In the genomic region with DNA sequence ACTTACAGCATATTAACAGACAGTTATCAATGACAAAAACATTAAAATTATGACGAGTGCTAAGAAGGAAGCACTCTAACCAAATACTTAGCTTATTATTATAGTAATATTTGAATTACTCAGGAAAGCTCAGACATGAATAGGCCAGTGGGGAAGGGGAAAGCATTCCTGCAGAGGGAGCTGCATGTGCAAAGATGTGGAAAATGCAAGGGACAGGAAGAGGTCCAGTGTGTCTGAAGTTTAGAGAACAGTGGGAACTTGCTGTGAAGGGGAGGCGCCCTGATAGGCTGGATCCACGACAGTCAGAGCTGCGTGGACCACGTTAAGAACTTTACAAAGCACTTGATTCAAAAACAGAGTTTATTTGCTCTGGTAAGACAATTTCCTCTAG, we compare ENCODE assay signal across 1 cellular context.
TF ChIP-seq lines count a peak whose summit lies in the region.

No MANE protein-coding gene starts in this region.

TF ChIP-seq in endothelial cell of umbilical vein, 7 proteins besides CTCF, POLR2A, EP300 and RAD21:
- TF ChIP-seq MYC (IDR thresholded peaks at IDR 0.05; ENCODE audit: low read depth, low read length) (no peak), MAX (IDR thresholded peaks at IDR 0.05; ENCODE audit: insufficient read depth, insufficient read length) (no peak), EZH2 (IDR thresholded peaks at IDR 0.05; ENCODE audit: borderline replicate concordance, low read depth, low read length, severe bottlenecking) (no peak), GATA2 (IDR thresholded peaks at IDR 0.05; ENCODE audit: insufficient read depth, insufficient read length, low read depth, low read length) (no peak), FOS (IDR thresholded peaks at IDR 0.05; ENCODE audit: borderline replicate concordance, insufficient read depth, low read length) (no peak), JUN (IDR thresholded peaks at IDR 0.05; ENCODE audit: borderline replicate concordance, insufficient read depth, insufficient read length, low read depth) (no peak), POLR2AphosphoS5 (IDR thresholded peaks at IDR 0.05; ENCODE audit: insufficient read depth, low read depth, low read length) (no peak)
TF ChIP-seq in endothelial cell of umbilical vein: peak in this region for 0.
